ENCODE assay signal across 1 cellular context in the genomic region with DNA sequence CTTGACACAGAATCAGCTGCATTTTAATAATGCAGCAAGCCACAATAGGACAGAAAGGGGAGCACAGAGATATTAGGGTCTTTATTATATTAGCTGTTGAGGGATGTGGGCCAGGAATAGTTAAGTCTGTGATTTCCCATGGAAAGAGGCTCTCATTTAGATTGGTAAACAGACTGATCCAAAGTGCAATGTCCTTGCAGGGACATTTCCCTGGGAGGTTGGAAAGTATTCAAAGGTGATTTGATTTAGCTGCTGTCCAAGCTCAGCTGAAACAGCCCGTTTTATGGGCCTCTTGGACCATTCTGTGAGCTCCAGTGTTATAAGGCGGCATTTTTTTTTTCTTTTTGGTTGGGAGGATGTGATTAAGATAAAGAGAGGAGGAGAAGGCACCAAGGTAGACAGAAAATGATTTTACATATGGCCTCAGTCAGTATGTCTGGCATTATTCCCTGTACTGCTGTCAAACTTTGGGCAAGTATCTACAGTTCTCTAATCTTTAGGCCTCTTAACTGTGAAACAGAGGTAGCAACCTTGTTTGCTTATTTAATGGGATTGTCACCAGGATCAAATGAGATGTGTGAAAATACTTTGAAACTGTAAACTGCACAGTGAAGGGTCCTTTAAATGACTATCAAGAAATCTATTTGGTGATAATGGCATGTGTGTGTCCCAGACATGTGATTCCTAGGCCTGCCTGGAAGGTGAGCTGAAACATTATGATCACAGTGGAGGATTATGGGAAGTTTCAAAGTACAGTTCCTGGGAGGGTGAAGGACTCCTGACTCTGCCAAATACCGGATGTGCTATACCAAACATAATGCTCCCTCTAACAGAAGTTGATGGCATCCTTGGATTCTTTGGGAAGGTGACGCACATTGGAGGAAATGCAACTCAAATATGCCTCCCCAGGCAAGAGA.
TF ChIP-seq lines count a peak whose summit lies in the region.

No MANE protein-coding gene starts in this region.

TF ChIP-seq in SK-N-SH, 30 proteins besides CTCF, POLR2A, EP300 and RAD21:
- TF ChIP-seq RCOR1 (IDR thresholded peaks at IDR 0.05; ENCODE audit: low read length) (no peak), MEF2A (IDR thresholded peaks at IDR 0.05; ENCODE audit: borderline replicate concordance, low read depth) (no peak)
- TF ChIP-seq, protein P1, sequence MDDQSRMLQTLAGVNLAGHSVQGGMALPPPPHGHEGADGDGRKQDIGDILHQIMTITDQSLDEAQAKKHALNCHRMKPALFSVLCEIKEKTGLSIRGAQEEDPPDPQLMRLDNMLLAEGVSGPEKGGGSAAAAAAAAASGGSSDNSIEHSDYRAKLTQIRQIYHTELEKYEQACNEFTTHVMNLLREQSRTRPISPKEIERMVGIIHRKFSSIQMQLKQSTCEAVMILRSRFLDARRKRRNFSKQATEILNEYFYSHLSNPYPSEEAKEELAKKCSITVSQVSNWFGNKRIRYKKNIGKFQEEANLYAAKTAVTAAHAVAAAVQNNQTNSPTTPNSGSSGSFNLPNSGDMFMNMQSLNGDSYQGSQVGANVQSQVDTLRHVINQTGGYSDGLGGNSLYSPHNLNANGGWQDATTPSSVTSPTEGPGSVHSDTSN (IDR thresholded peaks at IDR 0.05), result no peak
